In the genomic region with DNA sequence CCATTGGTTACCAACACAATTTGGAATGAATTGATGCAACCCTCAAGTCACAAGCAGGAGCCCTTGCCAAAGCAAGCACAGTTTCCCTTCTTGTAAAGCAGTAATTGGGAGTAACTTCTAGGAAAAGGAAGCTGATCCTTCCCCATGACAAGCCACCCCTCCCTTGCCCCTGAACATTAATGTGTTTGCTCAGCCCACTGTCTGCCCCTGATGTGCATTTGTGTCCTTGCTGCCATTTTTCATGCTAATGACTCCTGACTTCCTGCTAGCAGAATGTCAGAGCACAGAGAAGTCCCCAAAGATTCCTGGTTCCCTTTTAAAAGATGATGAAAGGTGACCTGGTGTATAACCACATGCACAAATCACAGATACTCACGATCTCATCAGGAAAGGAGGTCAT, we compare ENCODE assay signal across 1 cellular context.
TF ChIP-seq lines count a peak whose summit lies in the region.

No MANE protein-coding gene starts in this region.

TF ChIP-seq in H1, 55 proteins besides CTCF, POLR2A, EP300 and RAD21 (continued from another document):
- no peak for TF ChIP-seq CHD7 (IDR thresholded peaks at IDR 0.05; ENCODE audit: insufficient replicate concordance, low read length)
TF ChIP-seq in H1: peak in this region for 0.
